ENCODE assay signal across 7 cellular contexts in genomic region chr19:1266116-1266817, GRCh38. TPM values are rescaled to one million over a fixed set of nuclear protein-coding genes. Genes with fewer than 3 reads are reported as not detected.
DNase-seq lines count a peak whose midpoint lies in the region; ATAC-seq, FAIRE-seq and TF ChIP-seq lines count a peak whose summit lies in the region.

No MANE protein-coding gene starts in this region.

- BruUV-seq in HepG2 (replicated peaks; lab: Mats Ljungman, UMichigan): no TSS peak

- TF ChIP-seq EP300 in HepG2 (IDR thresholded peaks at IDR 0.05; ENCODE audit: low read depth in 2 of 2, low read length in 2 of 2) (0 out of 4 replicates have a peak, but pooled peaks of 1 of the 2 experiments have one; percentile 25), HepG2 (CRISPR knock-in tag; IDR thresholded peaks at IDR 0.05; ENCODE audit: borderline replicate concordance) (no peak; the same call in 1 of the 2 replicates)

- peaks cover 24% of the 10 kb centered on the region for H3K79me2 ChIP-seq in HepG2 (ENCODE audit: insufficient read depth, low read length)

- FAIRE-seq in HepG2 (lab: Jason Lieb, UNC): no peak

- peak overlapping the region; percentile 82 for H3K27ac ChIP-seq in HepG2 (ENCODE audit: extremely low read length, insufficient read depth, low read length)

- in situ Hi-C loops in GM13977 (cut with MboI; ENCODE audit: low pct_unique_long_range_greater_than_20kb, low sequenced_read_pairs, unreplicated experiment) (no loop called here), HepG2 (cut with HindIII; ENCODE audit: extremely low pct_ligation_motif_present, low pct_unique_long_range_greater_than_20kb) (no loop called here)

- H3K4me2 ChIP-seq in HepG2 (ENCODE audit: low read depth, low read length): peak overlapping the region; percentile 92

- H3K4me3 ChIP-seq in HepG2 (replicated peaks in 1 of 3; ENCODE audit: insufficient read depth in 1 of 3, low read depth in 2 of 3, low read length in 3 of 3): peak overlapping the region; percentile 67 to 90 (median 72)

- ATAC-seq in HG02943 (IDR thresholded peaks at IDR 0.05; ENCODE audit: low read depth, unreplicated experiment) (peak; percentile 29), HepG2 (peak; percentile 20)

- no peaks in the 10 kb centered on the region for H3K9me3 ChIP-seq in HepG2 (ENCODE audit: low read length)

- intact Hi-C loops in HepG2 (cut with micrococcal nuclease; ENCODE audit: unreplicated experiment): loop anchor here (1.0 kb wide), 1 partner anchor 20 kb away; no protein-coding TSS in a partner anchor

- peak overlapping the region; percentile 73 for H3K9ac ChIP-seq in HepG2 (ENCODE audit: insufficient read depth, low read depth, low read length)

- CTCF ChIA-PET in HepG2 (lab: Yijun Ruan, JAX; ENCODE audit: low intra/inter-chr PET ratio, low total read pairs): interaction anchor here (1.7 to 3.8 kb wide), 2 partner anchors 18 to 22 kb away, joined by 4 to 60 read pairs; partner anchors contain the start of gene MIDN

- POLR2A ChIA-PET in HepG2 (lab: Yijun Ruan, JAX): interaction anchor here (0.5 to 12.8 kb wide), 9 partner anchors 9 to 238 kb away, joined by 3 to 668 read pairs (median 6); partner anchors contain the start of genes ATP5F1D, FAM174C, GPX4 and MIDN

- no peak for TF ChIP-seq POLR2A in HepG2 (IDR thresholded peaks at IDR 0.05; ENCODE audit: insufficient read depth in 1 of 2, low read depth in 2 of 2, low read length in 2 of 2)

- H2AFZ ChIP-seq in HepG2 (ENCODE audit: low read length): no peak overlapping the region

- DNase-seq in GM13977 (ENCODE audit: low spot score): peak; percentile 94
- DNase-seq in NCI-H226: peak; percentile 93
- DNase-seq in activated CD4-positive, alpha-beta T cell treated with anti-CD3 and anti-CD28 coated beads for 4 hours: peak; percentile 79 to 86
- peak; percentile 48 for DNase-seq in dedifferentiated amniotic fluid mesenchymal stem cell (ENCODE audit: extremely low spot score)
- DNase-seq in HepG2 (ENCODE audit: low spot score): peak; percentile 80
- peak; percentile 80 to 81 for DNase-seq in stimulated activated CD4-positive, alpha-beta T cell treated with anti-CD3 and anti-CD28 coated beads, Interleukin-4, amount 100 ng/mL, for 4 hours

- H3K36me3 ChIP-seq in HepG2 (replicated peaks in 1 of 2; ENCODE audit: control insufficient read depth in 1 of 2, insufficient read depth in 2 of 2, low read length in 2 of 2): peaks cover 2 to 8% of the 10 kb centered on the region in 2 experiments; a peak in 4 of 5 replicates

- no peaks in the 10 kb centered on the region for H3K27me3 ChIP-seq in HepG2 (ENCODE audit: control insufficient read depth in 1 of 2, insufficient read depth in 2 of 2, low read length in 2 of 2)

- peaks cover 18% of the 10 kb centered on the region for H4K20me1 ChIP-seq in HepG2 (ENCODE audit: insufficient read depth, low read length)

- H3K4me1 ChIP-seq in HepG2 (ENCODE audit: insufficient read depth, low read length): peaks cover 73% of the 10 kb centered on the region

- WGBS in HepG2 (ENCODE audit: low lambda C conversion rate): 1% methylated on average over 11 of the region's 69 CpGs

- TF ChIP-seq CTCF in GM13977 (IDR thresholded peaks at IDR 0.05; ENCODE audit: extremely low read depth, insufficient read depth, missing control alignments): no peak
- peak; percentile 37 for TF ChIP-seq CTCF in HepG2 (CRISPR knock-in tag; IDR thresholded peaks at IDR 0.05)

- TF ChIP-seq RAD21 in HepG2 (CRISPR knock-in tag; IDR thresholded peaks at IDR 0.05): no peak

RNA-seq across cellular contexts. Expression of gene CIRBP, which starts 2.9 kb away (rescaled TPM):
- 133 and 135 TPM in 2 replicates for total RNA-seq in HepG2 (2016; rRNA removed; fragmentation: Illumina TruSeq; extraction: Trizol)
- total RNA-seq in HepG2 (2016; cell fraction: cytosol; rRNA removed; fragmentation: Illumina TruSeq; extraction: Trizol; ENCODE audit: low read depth): 96.6 and 116 TPM in 2 replicates
- total RNA-seq in HepG2 (2016; cell fraction: insoluble cytoplasmic fraction; rRNA removed; fragmentation: Illumina TruSeq; extraction: Trizol): 122 and 153 TPM in 2 replicates
- 83.7 and 88.2 TPM in 2 replicates for total RNA-seq in HepG2 (2016; cell fraction: membrane; rRNA removed; fragmentation: Illumina TruSeq; extraction: Trizol)
- total RNA-seq in HepG2 (2016; cell fraction: nucleus; rRNA removed; fragmentation: Illumina TruSeq; extraction: Trizol): 100 and 108 TPM in 2 replicates
- polyA plus RNA-seq in HepG2 (2011; rRNA removed): 140 and 177 TPM in 2 replicates
- 120 and 152 TPM in 2 replicates for polyA plus RNA-seq in HepG2 (2011; cell fraction: cytosol; rRNA removed)
- polyA plus RNA-seq in HepG2 (2011; cell fraction: nucleus; rRNA removed): 887 and 1,037 TPM in 2 replicates
- 154 and 221 TPM in 2 replicates for polyA plus RNA-seq in HepG2 (2012)
- 39.2 and 45.5 TPM in 2 replicates for polyA plus RNA-seq in HepG2 (2016; cell fraction: cytosol; fragmentation: Illumina TruSeq; extraction: Trizol; ENCODE audit: low read depth)
- polyA plus RNA-seq in HepG2 (2016; cell fraction: insoluble cytoplasmic fraction; fragmentation: Illumina TruSeq; extraction: Trizol; ENCODE audit: low read depth): 156 and 182 TPM in 2 replicates
- polyA plus RNA-seq in HepG2 (2016; cell fraction: membrane; fragmentation: Illumina TruSeq; extraction: Trizol; ENCODE audit: low read depth): 63.6 and 72.0 TPM in 2 replicates
- 293 and 318 TPM in 2 replicates for polyA plus RNA-seq in HepG2 (2016; cell fraction: nucleus; fragmentation: Illumina TruSeq; extraction: Trizol; ENCODE audit: insufficient read depth, low read depth)
- 38.8 and 49.7 TPM in 2 replicates for polyA minus RNA-seq in HepG2 (2011; rRNA and poly(A)+ RNA removed; ENCODE audit: low replicate concordance)
- polyA minus RNA-seq in HepG2 (2011; cell fraction: cytosol; rRNA and poly(A)+ RNA removed): 32.8 and 38.9 TPM in 2 replicates
- polyA minus RNA-seq in HepG2 (2011; cell fraction: nucleus; rRNA and poly(A)+ RNA removed): 106 and 131 TPM in 2 replicates

RNA-seq across cellular contexts. Expression of gene FAM174C, which starts 9.1 kb away (rescaled TPM):
- total RNA-seq in HepG2 (2016; rRNA removed; fragmentation: Illumina TruSeq; extraction: Trizol): 21.9 and 31.3 TPM in 2 replicates
- 67.5 and 90.2 TPM in 2 replicates for total RNA-seq in HepG2 (2016; cell fraction: cytosol; rRNA removed; fragmentation: Illumina TruSeq; extraction: Trizol; ENCODE audit: low read depth)
- total RNA-seq in HepG2 (2016; cell fraction: insoluble cytoplasmic fraction; rRNA removed; fragmentation: Illumina TruSeq; extraction: Trizol): 14.2 and 28.2 TPM in 2 replicates
- 57.9 and 74.3 TPM in 2 replicates for total RNA-seq in HepG2 (2016; cell fraction: membrane; rRNA removed; fragmentation: Illumina TruSeq; extraction: Trizol)
- total RNA-seq in HepG2 (2016; cell fraction: nucleus; rRNA removed; fragmentation: Illumina TruSeq; extraction: Trizol): 18.6 and 22.9 TPM in 2 replicates
- 19.5 and 21.2 TPM in 2 replicates for polyA plus RNA-seq in HepG2 (2011; rRNA removed)
- polyA plus RNA-seq in HepG2 (2011; cell fraction: cytosol; rRNA removed): 21.0 and 42.4 TPM in 2 replicates
- polyA plus RNA-seq in HepG2 (2011; cell fraction: nucleus; rRNA removed): 45.8 and 49.4 TPM in 2 replicates
- polyA plus RNA-seq in HepG2 (2012): 14.1 and 18.2 TPM in 2 replicates
- polyA plus RNA-seq in HepG2 (2016; cell fraction: cytosol; fragmentation: Illumina TruSeq; extraction: Trizol; ENCODE audit: low read depth): 104 and 136 TPM in 2 replicates
- polyA plus RNA-seq in HepG2 (2016; cell fraction: insoluble cytoplasmic fraction; fragmentation: Illumina TruSeq; extraction: Trizol; ENCODE audit: low read depth): 24.1 and 30.7 TPM in 2 replicates
- polyA plus RNA-seq in HepG2 (2016; cell fraction: membrane; fragmentation: Illumina TruSeq; extraction: Trizol; ENCODE audit: low read depth): 78.9 and 88.8 TPM in 2 replicates
- polyA plus RNA-seq in HepG2 (2016; cell fraction: nucleus; fragmentation: Illumina TruSeq; extraction: Trizol; ENCODE audit: insufficient read depth, low read depth): 43.0 and 56.8 TPM in 2 replicates
- 15.5 and 24.8 TPM in 2 replicates for polyA minus RNA-seq in HepG2 (2011; rRNA and poly(A)+ RNA removed; ENCODE audit: low replicate concordance)
- 9.4 and 11.7 TPM in 2 replicates for polyA minus RNA-seq in HepG2 (2011; cell fraction: cytosol; rRNA and poly(A)+ RNA removed)
- polyA minus RNA-seq in HepG2 (2011; cell fraction: nucleus; rRNA and poly(A)+ RNA removed): 6.5 and 6.8 TPM in 2 replicates

RNA-seq across cellular contexts. Expression of gene MIDN, which starts 17.9 kb away (rescaled TPM):
- total RNA-seq in HepG2 (2016; rRNA removed; fragmentation: Illumina TruSeq; extraction: Trizol): 8.4 and 10.7 TPM in 2 replicates
- total RNA-seq in HepG2 (2016; cell fraction: cytosol; rRNA removed; fragmentation: Illumina TruSeq; extraction: Trizol; ENCODE audit: low read depth): 6.5 and 7.9 TPM in 2 replicates
- 8.9 and 11.0 TPM in 2 replicates for total RNA-seq in HepG2 (2016; cell fraction: insoluble cytoplasmic fraction; rRNA removed; fragmentation: Illumina TruSeq; extraction: Trizol)
- total RNA-seq in HepG2 (2016; cell fraction: membrane; rRNA removed; fragmentation: Illumina TruSeq; extraction: Trizol): 14.1 and 14.8 TPM in 2 replicates
- 17.3 and 19.0 TPM in 2 replicates for total RNA-seq in HepG2 (2016; cell fraction: nucleus; rRNA removed; fragmentation: Illumina TruSeq; extraction: Trizol)
- 18.0 and 19.6 TPM in 2 replicates for polyA plus RNA-seq in HepG2 (2011; rRNA removed)
- polyA plus RNA-seq in HepG2 (2011; cell fraction: cytosol; rRNA removed): 14.8 and 17.8 TPM in 2 replicates
- polyA plus RNA-seq in HepG2 (2011; cell fraction: nucleus; rRNA removed): 116 and 135 TPM in 2 replicates
- 27.5 and 28.1 TPM in 2 replicates for polyA plus RNA-seq in HepG2 (2012)
- 2.7 and 3.3 TPM in 2 replicates for polyA plus RNA-seq in HepG2 (2016; cell fraction: cytosol; fragmentation: Illumina TruSeq; extraction: Trizol; ENCODE audit: low read depth)
- polyA plus RNA-seq in HepG2 (2016; cell fraction: insoluble cytoplasmic fraction; fragmentation: Illumina TruSeq; extraction: Trizol; ENCODE audit: low read depth): 30.9 and 43.0 TPM in 2 replicates
- polyA plus RNA-seq in HepG2 (2016; cell fraction: membrane; fragmentation: Illumina TruSeq; extraction: Trizol; ENCODE audit: low read depth): 10.2 and 10.3 TPM in 2 replicates
- 76.5 and 77.9 TPM in 2 replicates for polyA plus RNA-seq in HepG2 (2016; cell fraction: nucleus; fragmentation: Illumina TruSeq; extraction: Trizol; ENCODE audit: insufficient read depth, low read depth)
- polyA minus RNA-seq in HepG2 (2011; rRNA and poly(A)+ RNA removed; ENCODE audit: low replicate concordance): 14.0 and 39.5 TPM in 2 replicates
- 42.7 and 47.0 TPM in 2 replicates for polyA minus RNA-seq in HepG2 (2011; cell fraction: cytosol; rRNA and poly(A)+ RNA removed)
- 36.8 and 48.0 TPM in 2 replicates for polyA minus RNA-seq in HepG2 (2011; cell fraction: nucleus; rRNA and poly(A)+ RNA removed)

RNA-seq across cellular contexts. Expression of gene EFNA2, which starts 19.4 kb away (rescaled TPM):
- 4.3 and 9.9 TPM in 2 replicates for total RNA-seq in HepG2 (2016; rRNA removed; fragmentation: Illumina TruSeq; extraction: Trizol)
- 15.0 and 18.4 TPM in 2 replicates for total RNA-seq in HepG2 (2016; cell fraction: cytosol; rRNA removed; fragmentation: Illumina TruSeq; extraction: Trizol; ENCODE audit: low read depth)
- total RNA-seq in HepG2 (2016; cell fraction: insoluble cytoplasmic fraction; rRNA removed; fragmentation: Illumina TruSeq; extraction: Trizol): 5.2 and 11.1 TPM in 2 replicates
- total RNA-seq in HepG2 (2016; cell fraction: membrane; rRNA removed; fragmentation: Illumina TruSeq; extraction: Trizol): 27.1 and 33.2 TPM in 2 replicates
- 3.7 and 6.5 TPM in 2 replicates for total RNA-seq in HepG2 (2016; cell fraction: nucleus; rRNA removed; fragmentation: Illumina TruSeq; extraction: Trizol)
- 6.0 and 11.1 TPM in 2 replicates for polyA plus RNA-seq in HepG2 (2011; rRNA removed)
- polyA plus RNA-seq in HepG2 (2011; cell fraction: cytosol; rRNA removed): 7.3 and 14.1 TPM in 2 replicates
- polyA plus RNA-seq in HepG2 (2011; cell fraction: nucleus; rRNA removed): 17.9 and 19.5 TPM in 2 replicates
- 6.4 and 6.8 TPM in 2 replicates for polyA plus RNA-seq in HepG2 (2012)
- 17.9 and 19.1 TPM in 2 replicates for polyA plus RNA-seq in HepG2 (2016; cell fraction: cytosol; fragmentation: Illumina TruSeq; extraction: Trizol; ENCODE audit: low read depth)
- polyA plus RNA-seq in HepG2 (2016; cell fraction: insoluble cytoplasmic fraction; fragmentation: Illumina TruSeq; extraction: Trizol; ENCODE audit: low read depth): 7.9 and 11.2 TPM in 2 replicates
- 27.7 and 33.0 TPM in 2 replicates for polyA plus RNA-seq in HepG2 (2016; cell fraction: membrane; fragmentation: Illumina TruSeq; extraction: Trizol; ENCODE audit: low read depth)
- polyA plus RNA-seq in HepG2 (2016; cell fraction: nucleus; fragmentation: Illumina TruSeq; extraction: Trizol; ENCODE audit: insufficient read depth, low read depth): 11.7 and 13.4 TPM in 2 replicates
- polyA minus RNA-seq in HepG2 (2011; rRNA and poly(A)+ RNA removed; ENCODE audit: low replicate concordance): 0.28 and 20.0 TPM in 2 replicates
- polyA minus RNA-seq in HepG2 (2011; cell fraction: cytosol; rRNA and poly(A)+ RNA removed): 23.0 and 23.8 TPM in 2 replicates
- 2.8 and 4.2 TPM in 2 replicates for polyA minus RNA-seq in HepG2 (2011; cell fraction: nucleus; rRNA and poly(A)+ RNA removed)

RNA-seq across cellular contexts. Expression of gene ATP5F1D, which starts 24.7 kb away (rescaled TPM):
- total RNA-seq in HepG2 (2016; rRNA removed; fragmentation: Illumina TruSeq; extraction: Trizol): 78.7 and 88.0 TPM in 2 replicates
- total RNA-seq in HepG2 (2016; cell fraction: cytosol; rRNA removed; fragmentation: Illumina TruSeq; extraction: Trizol; ENCODE audit: low read depth): 72.7 and 79.4 TPM in 2 replicates
- total RNA-seq in HepG2 (2016; cell fraction: insoluble cytoplasmic fraction; rRNA removed; fragmentation: Illumina TruSeq; extraction: Trizol): 80.1 and 93.1 TPM in 2 replicates
- 72.8 and 84.2 TPM in 2 replicates for total RNA-seq in HepG2 (2016; cell fraction: membrane; rRNA removed; fragmentation: Illumina TruSeq; extraction: Trizol)
- 40.6 and 53.8 TPM in 2 replicates for total RNA-seq in HepG2 (2016; cell fraction: nucleus; rRNA removed; fragmentation: Illumina TruSeq; extraction: Trizol)
- 39.4 and 49.3 TPM in 2 replicates for polyA plus RNA-seq in HepG2 (2011; rRNA removed)
- polyA plus RNA-seq in HepG2 (2011; cell fraction: cytosol; rRNA removed): 61.0 and 112 TPM in 2 replicates
- polyA plus RNA-seq in HepG2 (2011; cell fraction: nucleus; rRNA removed): 105 and 111 TPM in 2 replicates
- polyA plus RNA-seq in HepG2 (2012): 67.0 and 70.9 TPM in 2 replicates
- polyA plus RNA-seq in HepG2 (2016; cell fraction: cytosol; fragmentation: Illumina TruSeq; extraction: Trizol; ENCODE audit: low read depth): 126 and 135 TPM in 2 replicates
- 131 and 155 TPM in 2 replicates for polyA plus RNA-seq in HepG2 (2016; cell fraction: insoluble cytoplasmic fraction; fragmentation: Illumina TruSeq; extraction: Trizol; ENCODE audit: low read depth)
- 112 and 121 TPM in 2 replicates for polyA plus RNA-seq in HepG2 (2016; cell fraction: membrane; fragmentation: Illumina TruSeq; extraction: Trizol; ENCODE audit: low read depth)
- 129 and 134 TPM in 2 replicates for polyA plus RNA-seq in HepG2 (2016; cell fraction: nucleus; fragmentation: Illumina TruSeq; extraction: Trizol; ENCODE audit: insufficient read depth, low read depth)
- 60.5 and 86.6 TPM in 2 replicates for polyA minus RNA-seq in HepG2 (2011; rRNA and poly(A)+ RNA removed; ENCODE audit: low replicate concordance)
- 53.6 and 68.0 TPM in 2 replicates for polyA minus RNA-seq in HepG2 (2011; cell fraction: cytosol; rRNA and poly(A)+ RNA removed)
- 14.7 and 18.9 TPM in 2 replicates for polyA minus RNA-seq in HepG2 (2011; cell fraction: nucleus; rRNA and poly(A)+ RNA removed)

Comparison
In these comparisons a context has a peak if more than half of its experiments do, and no peak if none do; other contexts are left out.
1. Peak in every context shown above with its lines: DNase-seq, ATAC-seq, H3K4me3 ChIP-seq and H3K27ac ChIP-seq.